Comparison of ENCODE assay signal across 1 cellular context in genomic region chr19:9700229-9700981, GRCh38.
TF ChIP-seq lines count a peak whose summit lies in the region.

No MANE protein-coding gene starts in this region.

TF ChIP-seq in K562, 482 proteins besides CTCF, POLR2A, EP300 and RAD21 (continued from another document):
- TF ChIP-seq AFF1 (IDR thresholded peaks at IDR 0.05; ENCODE audit: low read depth in 1 of 2, partially characterized antibody in 2 of 2) (no peak), L3MBTL2 (IDR thresholded peaks at IDR 0.05) (peak; percentile 74; the same call in 1 of the 2 replicates), ZNF785 (CRISPR knock-in tag; IDR thresholded peaks at IDR 0.05) (no peak), PML (IDR thresholded peaks at IDR 0.05; ENCODE audit: low read length) (no peak), MGA (IDR thresholded peaks at IDR 0.05) (peak; percentile 70), CREB1 (IDR thresholded peaks at IDR 0.05) (0 out of 2 replicates have a peak, but pooled peaks have one; percentile 16), CREB1 (CRISPR knock-in tag; IDR thresholded peaks at IDR 0.05) (peak; percentile 59), ETV1 (tag; conservative IDR thresholded peaks at IDR 0.05; ENCODE audit: low read depth) (0 out of 2 replicates have a peak, but pooled peaks have one; percentile 12), E2F8 (IDR thresholded peaks at IDR 0.05; ENCODE audit: low read depth, partially characterized antibody) (peak; percentile 97), RBFOX2 (IDR thresholded peaks at IDR 0.05; ENCODE audit: low read depth, low read length) (peak; percentile 55), LEF1 (IDR thresholded peaks at IDR 0.05) (no peak), ZBTB43 (CRISPR knock-in tag; IDR thresholded peaks at IDR 0.05) (no peak), ZNF449 (CRISPR knock-in tag; IDR thresholded peaks at IDR 0.05) (no peak), ZNF146 (CRISPR knock-in tag; IDR thresholded peaks at IDR 0.05; ENCODE audit: unreplicated experiment) (no peak), POLR2B (IDR thresholded peaks at IDR 0.05; ENCODE audit: low read depth, partially characterized antibody) (no peak), GABPA (tag; conservative IDR thresholded peaks at IDR 0.05; ENCODE audit: low read depth) (0 out of 2 replicates have a peak, but pooled peaks have one; percentile 31), MBD2 (IDR thresholded peaks at IDR 0.05; ENCODE audit: borderline replicate concordance, low read depth) (no peak), EP400 (IDR thresholded peaks at IDR 0.05) (peak; percentile 37; the same call in 1 of the 2 replicates), NCOR1 (IDR thresholded peaks at IDR 0.05) (no peak), RCOR1 (IDR thresholded peaks at IDR 0.05; ENCODE audit: borderline replicate concordance in 1 of 2, low read depth in 2 of 2, low read length in 2 of 2) (no peak), TOE1 (IDR thresholded peaks at IDR 0.05; ENCODE audit: borderline replicate concordance) (no peak), TOE1 (CRISPR knock-in tag; IDR thresholded peaks at IDR 0.05; ENCODE audit: borderline replicate concordance, low read depth) (no peak), ZNF277 (CRISPR knock-in tag; IDR thresholded peaks at IDR 0.05; ENCODE audit: borderline replicate concordance) (no peak), E2F6 (IDR thresholded peaks at IDR 0.05; ENCODE audit: borderline replicate concordance in 1 of 2, extremely low read depth in 1 of 2, insufficient read depth in 1 of 2, insufficient read length in 1 of 2, low read depth in 1 of 2, low read length in 1 of 2, poor library complexity in 1 of 2, severe bottlenecking in 1 of 2) (peak; percentile 78 to 89), SIN3B (IDR thresholded peaks at IDR 0.05; ENCODE audit: low read depth) (no peak), PURB (CRISPR knock-in tag; IDR thresholded peaks at IDR 0.05; ENCODE audit: low read depth) (no peak), E2F1 (CRISPR knock-in tag; IDR thresholded peaks at IDR 0.05) (no peak), ZNF717 (CRISPR knock-in tag; IDR thresholded peaks at IDR 0.05) (no peak), CREM (IDR thresholded peaks at IDR 0.05; ENCODE audit: low read depth) (peak; percentile 78), ATF1 (CRISPR knock-in tag; IDR thresholded peaks at IDR 0.05) (no peak), ATF1 (tag; IDR thresholded peaks at IDR 0.05) (peak; percentile 42; the same call in 1 of the 2 replicates), ARID1B (IDR thresholded peaks at IDR 0.05) (no peak), ZEB2 (IDR thresholded peaks at IDR 0.05) (no peak), ATF7 (IDR thresholded peaks at IDR 0.05) (peak; percentile 48)
